In genomic region chr1:61930246-61930645, GRCh38 we compare ENCODE assay signal across 19 cellular contexts.
A peak's percentile ranks its signal among the peaks of the same experiment; 100 is the strongest.
DNase-seq lines count a peak whose midpoint lies in the region; ATAC-seq, FAIRE-seq and TF ChIP-seq lines count a peak whose summit lies in the region.
"Had no signal": no experiment of that assay in that cellular context is flagged by ENCODE, and none has a peak within 500 bp of the region (broad histone marks: within the 10 kb centered on the region; RNA-seq: fewer than 3 reads in every experiment).

No MANE protein-coding gene starts in this region.

- no peak for TF ChIP-seq POLR2A in H1 (IDR thresholded peaks at IDR 0.05; ENCODE audit: control extremely low read depth in 1 of 2, low read depth in 2 of 2, low read length in 2 of 2)

- H4K91ac ChIP-seq in H1 (replicated peaks; ENCODE audit: insufficient read length, low read length): no peak overlapping the region

- H3K23ac ChIP-seq in H1 (ENCODE audit: insufficient read length): no peak overlapping the region

- no peak overlapping the region for H3K4me2 ChIP-seq in H1 (ENCODE audit: insufficient read depth in 1 of 2, low read depth in 2 of 2, low read length in 2 of 2)

- no peak overlapping the region for H3K4me3 Mint-ChIP-seq in mesothelial cell of epicardium
- H3K4me3 Mint-ChIP-seq: B cell; CD4-positive, alpha-beta memory T cell had no signal

- no peak overlapping the region for H2AK5ac ChIP-seq in H1 (ENCODE audit: low read depth, low read length)

- no peak overlapping the region for H3K4me3 ChIP-seq in adipocyte (ENCODE audit: low read length)
- no peak overlapping the region for H3K4me3 ChIP-seq in H1 (ENCODE audit: extremely low read depth in 1 of 4, insufficient read depth in 2 of 4, low read depth in 3 of 4, low read length in 4 of 4)
- no peak overlapping the region for H3K4me3 ChIP-seq in right atrium auricular region

- no peak overlapping the region for H3K56ac ChIP-seq in H1 (replicated peaks; ENCODE audit: insufficient read length, low read depth, low read length)

- H3K9me3 ChIP-seq in adipocyte (ENCODE audit: control insufficient read depth, low read length) (no peaks in the 10 kb centered on the region), H1 (ENCODE audit: insufficient read depth in 2 of 2, low read depth in 1 of 2, low read length in 1 of 2) (no peaks in the 10 kb centered on the region), right atrium auricular region (no peaks in the 10 kb centered on the region)

- H3K27me3 ChIP-seq in adipocyte (replicated peaks; ENCODE audit: control insufficient read depth, insufficient read depth, low read length) (no peaks in the 10 kb centered on the region), H1 (replicated peaks in 1 of 4; ENCODE audit: control insufficient read depth in 3 of 4, extremely low read depth in 1 of 4, insufficient read depth in 3 of 4, low read length in 3 of 4) (no peaks in the 10 kb centered on the region), right atrium auricular region (no peaks in the 10 kb centered on the region)

- H3K36me3 ChIP-seq in adipocyte (ENCODE audit: control insufficient read depth, insufficient read depth, low read length, severe bottlenecking): no peaks in the 10 kb centered on the region
- H3K36me3 ChIP-seq in H1 (ENCODE audit: control insufficient read depth in 2 of 4, insufficient read depth in 4 of 4, low read length in 3 of 4): peaks cover 0 to 4% (median 0%) of the 10 kb centered on the region in 4 experiments; a peak in 1 of 8 replicates
- H3K36me3 ChIP-seq in right atrium auricular region: peaks cover 3% of the 10 kb centered on the region

- H3K27ac ChIP-seq in H1 (ENCODE audit: low read depth, low read length) (no peak overlapping the region), right atrium auricular region (no peak overlapping the region)

- DNase-seq in adipocyte (ENCODE audit: low read depth): peak; percentile 29
- no peak for DNase-seq in H1 (ENCODE audit: low read depth in 1 of 2, low spot score in 2 of 2)
- DNase-seq in mesothelial cell of epicardium (ENCODE audit: low spot score in 2 of 2, unreplicated experiment in 2 of 2): no peak
- DNase-seq in globus pallidus (ENCODE audit: low spot score): no peak
- DNase-seq in right atrium auricular region (ENCODE audit: low spot score): no peak
- no peak for DNase-seq in stimulated activated CD4-positive, alpha-beta T cell treated with anti-CD3 and anti-CD28 coated beads, Interleukin-2, amount 100 ng/mL, for 24 hours
- DNase-seq: C1 segment of cervical spinal cord; CD4-positive, alpha-beta memory T cell; DMS153; DMS79 treated with DMSO at 0.1 percent for 48 hours; EL had no signal

- H3K4me1 Mint-ChIP-seq in mesothelial cell of epicardium: peaks cover 10% of the 10 kb centered on the region
- H3K4me1 Mint-ChIP-seq: B cell had no signal

- no peak overlapping the region for H2BK20ac ChIP-seq in H1 (ENCODE audit: low read length)

- H3K27me3 Mint-ChIP-seq in mesothelial cell of epicardium (ENCODE audit: low read depth): no peaks in the 10 kb centered on the region
- H3K27me3 Mint-ChIP-seq: B cell; CD4-positive, alpha-beta memory T cell had no signal

- H2BK12ac ChIP-seq in H1 (ENCODE audit: low read depth, low read length): no peak overlapping the region

- peaks cover 24% of the 10 kb centered on the region for H3K36me3 Mint-ChIP-seq in mesothelial cell of epicardium

- H4K5ac ChIP-seq in H1 (ENCODE audit: insufficient read length, low read depth, low read length): no peak overlapping the region

- peaks cover 0 to 1% of the 10 kb centered on the region in 2 experiments for H4K20me1 ChIP-seq in H1 (replicated peaks in 1 of 2; ENCODE audit: control insufficient read depth in 1 of 2, insufficient read depth in 2 of 2, low read length in 2 of 2)

- peak overlapping the region; percentile 73 for H3K27ac Mint-ChIP-seq in mesothelial cell of epicardium
- H3K27ac Mint-ChIP-seq: B cell; CD4-positive, alpha-beta memory T cell had no signal

- no peak for ATAC-seq in GM19455 (IDR thresholded peaks at IDR 0.05; ENCODE audit: unreplicated experiment)

- no peak for TF ChIP-seq CTCF in H1 (IDR thresholded peaks at IDR 0.05; ENCODE audit: control extremely low read depth in 1 of 3, insufficient read depth in 1 of 3, low read depth in 1 of 3, low read length in 3 of 3)
- TF ChIP-seq CTCF in mesothelial cell of epicardium (IDR thresholded peaks at IDR 0.05; ENCODE audit: unreplicated experiment): no peak
- no peak for TF ChIP-seq CTCF in right atrium auricular region (IDR thresholded peaks at IDR 0.05)

- H3K79me2 ChIP-seq in H1 (ENCODE audit: control insufficient read depth in 1 of 2, insufficient read depth in 2 of 2, low read length in 2 of 2): no peaks in the 10 kb centered on the region

- no peak overlapping the region for H3K18ac ChIP-seq in H1 (ENCODE audit: extremely low read depth, low read length)

- no peaks in the 10 kb centered on the region for H3K23me2 ChIP-seq in H1 (ENCODE audit: low read depth, low read length)

- no peak overlapping the region for H2BK15ac ChIP-seq in H1 (ENCODE audit: low read length)

- no peak overlapping the region for H2AFZ ChIP-seq in H1 (ENCODE audit: low read length)

- H3K9ac ChIP-seq in adipocyte (ENCODE audit: low read length) (no peak overlapping the region), H1 (replicated peaks in 1 of 4; ENCODE audit: extremely low read depth in 1 of 4, low read depth in 3 of 4, low read length in 3 of 4) (no peak overlapping the region)

- H2BK120ac ChIP-seq in H1 (replicated peaks; ENCODE audit: low read depth, low read length): no peak overlapping the region

- H3K14ac ChIP-seq in H1 (ENCODE audit: insufficient read length): no peak overlapping the region

- no peak for TF ChIP-seq EP300 in H1 (IDR thresholded peaks at IDR 0.05; ENCODE audit: borderline replicate concordance in 1 of 2, low read depth in 2 of 2, low read length in 2 of 2)

- H3K9me3 Mint-ChIP-seq in mesothelial cell of epicardium: no peaks in the 10 kb centered on the region
- H3K9me3 Mint-ChIP-seq: CD4-positive, alpha-beta memory T cell had no signal

- no peaks in the 10 kb centered on the region for H3K4me1 ChIP-seq in adipocyte (ENCODE audit: control insufficient read depth, insufficient read depth, low read length)
- H3K4me1 ChIP-seq in H1 (replicated peaks in 1 of 4; ENCODE audit: control insufficient read depth in 3 of 4, insufficient read depth in 4 of 4, low read length in 3 of 4): no peaks in the 10 kb centered on the region; a peak in 1 of 7 replicates
- no peaks in the 10 kb centered on the region for H3K4me1 ChIP-seq in right atrium auricular region

- peak overlapping the region; percentile 23 for H3K4ac ChIP-seq in H1 (replicated peaks; ENCODE audit: insufficient read length, low read depth, low read length)

- no peak overlapping the region for H4K8ac ChIP-seq in H1 (ENCODE audit: extremely low read depth, insufficient read depth, low read length)

- H3K79me1 ChIP-seq in H1 (ENCODE audit: low read depth, low read length): no peaks in the 10 kb centered on the region

- H2BK5ac ChIP-seq in H1 (ENCODE audit: low read depth, low read length): no peak overlapping the region

- FAIRE-seq in H1 (lab: Jason Lieb, UNC): no peak
- FAIRE-seq: A204.1, D721Med, G401.6, GM12892, GM19239, H54 had no signal

- CTCF ChIA-PET in H1 (lab: Charles Lee; ENCODE audit: partially characterized antibody): interaction anchor here (0.7 to 3.5 kb wide), 8 partner anchors 9 to 1871 kb away, joined by 3 to 18 read pairs (median 4); no protein-coding TSS in a partner anchor

- 84% methylated on average over 4 of the region's 4 CpGs; no CpG with 5 or more reads in 1 of the 2 experiments for WGBS in H1 (ENCODE audit: extremely low coverage in 1 of 2, insufficient coverage in 1 of 2, insufficient read length in 1 of 2, insufficient replicate concordance in 2 of 2, low coverage in 1 of 2, low lambda C conversion rate in 2 of 2, missing lambda C conversion rate in 1 of 2), 2 experiments

- POLR2A ChIA-PET in H1 (lab: Charles Lee; ENCODE audit: partially characterized antibody): interaction anchor here (0.7 kb wide), 1 partner anchor 132 kb away, joined by 3 read pairs; no protein-coding TSS in a partner anchor

- no peak for TF ChIP-seq RAD21 in H1 (IDR thresholded peaks at IDR 0.05 in 1 of 2, conservative IDR thresholded peaks at IDR 0.05 in 1 of 2; ENCODE audit: low read depth in 2 of 2, low read length in 2 of 2)

TF ChIP-seq in H1, 55 proteins besides CTCF, POLR2A, EP300 and RAD21:
- no peak for TF ChIP-seq BRCA1 (IDR thresholded peaks at IDR 0.05; ENCODE audit: low read depth, low read length)
- TF ChIP-seq E2F6 (IDR thresholded peaks at IDR 0.05): no peak
- TF ChIP-seq CREB1 (IDR thresholded peaks at IDR 0.05): no peak
- TF ChIP-seq KDM5A (IDR thresholded peaks at IDR 0.05; ENCODE audit: low read length): no peak
TF ChIP-seq in H1: peak in this region for 0.
